In the genomic region with DNA sequence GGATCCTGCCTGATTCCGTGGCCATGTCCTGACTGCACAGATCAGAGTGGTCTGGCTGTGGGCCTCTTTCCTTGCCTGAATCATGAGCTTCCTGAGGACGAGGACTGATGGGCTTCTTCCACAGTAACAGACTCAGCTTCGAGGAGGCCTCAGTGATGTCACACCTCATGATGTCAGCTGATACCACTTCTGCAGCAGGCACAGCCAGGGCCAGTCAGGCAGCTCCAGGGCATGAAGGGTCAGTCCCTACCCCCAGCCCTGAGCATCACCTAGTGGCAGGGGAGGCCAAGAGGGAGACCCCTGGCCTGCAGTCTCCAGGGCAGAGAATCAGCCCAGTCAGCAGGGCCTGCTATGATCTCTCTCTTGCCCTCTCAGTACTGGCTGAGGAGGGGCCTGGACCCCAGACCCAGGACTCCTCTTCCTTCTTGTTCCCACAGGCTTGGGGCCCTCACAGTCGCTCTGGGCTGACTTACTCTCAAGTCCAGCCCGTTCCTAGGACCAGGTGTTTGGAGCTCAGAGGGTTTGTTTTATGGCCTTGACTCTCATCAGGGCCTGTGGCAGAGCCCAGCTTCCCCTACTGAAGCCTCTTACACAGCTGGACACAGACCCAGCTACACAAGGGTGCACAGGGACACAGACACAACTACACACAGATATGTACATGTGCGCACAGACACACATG, we compare ENCODE assay signal across 4 cellular contexts. TPM values are rescaled to one million over a fixed set of nuclear protein-coding genes. Genes with fewer than 3 reads are reported as not detected.
"Had no signal": no experiment of that assay in that cellular context is flagged by ENCODE, and none has a peak within 500 bp of the region (broad histone marks: within the 10 kb centered on the region; RNA-seq: fewer than 3 reads in every experiment).

No MANE protein-coding gene starts in this region.

RNA-seq across cellular contexts. Expression of a gene that starts 26.6 kb away (rescaled TPM):
- total RNA-seq: activated CD8-positive, alpha-beta memory T cell treated with anti-CD3 and anti-CD28 coated beads for 36 hours; activated naive CD8-positive, alpha-beta T cell treated with anti-CD3 and anti-CD28 coated beads for 36 hours; activated T-helper 2 cell treated with anti-CD3 and anti-CD28 coated beads, Interferon-gamma antibody, Interleukin-2, Interleukin-4, amounts not matched to agents 10 μg/mL and 5 μg/mL and 100 μg/mL, durations not matched to agents 14 hours and 24 hours and 36 hours; naive thymus-derived CD8-positive, alpha-beta T cell had no signal
